22 cellular contexts compared by ENCODE assay signal in the genomic region with DNA sequence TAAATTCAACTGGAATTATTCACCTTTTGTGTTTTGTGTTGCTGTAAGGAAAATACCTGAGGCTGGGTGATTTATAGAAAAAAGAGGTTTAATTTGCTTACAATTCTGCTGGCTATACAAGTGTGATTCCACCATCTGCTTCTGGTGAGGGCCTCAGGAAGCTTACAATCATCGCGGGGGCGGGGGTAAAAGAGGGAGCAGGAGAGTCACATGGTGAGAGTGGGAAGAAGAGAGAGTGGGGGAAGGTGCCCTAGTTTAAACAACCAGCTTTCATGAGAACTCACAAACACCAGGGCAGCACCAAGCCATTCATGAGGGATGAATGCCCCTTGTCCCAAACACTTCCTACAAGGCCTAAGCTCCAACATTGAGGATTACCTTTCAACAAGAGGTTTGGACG.
DNase-seq lines count a peak whose midpoint lies in the region; ATAC-seq and TF ChIP-seq lines count a peak whose summit lies in the region.
"Had no signal": no experiment of that assay in that cellular context is flagged by ENCODE, and none has a peak within 500 bp of the region (broad histone marks: within the 10 kb centered on the region; RNA-seq: fewer than 3 reads in every experiment).

No MANE protein-coding gene starts in this region.

- 85 to 97% (median 94%) methylated on average over 4 of the region's 4 CpGs for WGBS in heart left ventricle, 4 donors

- no peaks in the 10 kb centered on the region for H3K4me1 Mint-ChIP-seq in chondrocyte (ENCODE audit: low read depth)
- H3K4me1 Mint-ChIP-seq: B cell had no signal

- DNase-seq in left ventricle myocardium superior (peak; percentile 7), heart left ventricle (no peak), chondrocyte (ENCODE audit: low spot score) (peak; percentile 43), amniotic stem cell (lab: John Stamatoyannopoulos, UW) (no peak), HuH-7 (ENCODE audit: low spot score) (no peak)
- DNase-seq: AML-193; CD4-positive, alpha-beta T cell; CD8-positive, alpha-beta T cell; COR-L47; DMS 273 treated with DMSO at 0.1 percent for 48 hours; DMS153; DMS53; DMS79; DND-41; EL; GDM1 had no signal

- H3K27me3 Mint-ChIP-seq in chondrocyte (ENCODE audit: low read depth) = no peaks in the 10 kb centered on the region
- H3K27me3 Mint-ChIP-seq: B cell; CD4-positive, alpha-beta T cell had no signal

- intact Hi-C loops in left ventricle myocardium superior (cut with micrococcal nuclease) = no loop called here
- intact Hi-C loops in heart left ventricle (cut with DNase I) = no loop called here

- no peak for TF ChIP-seq CTCF in heart left ventricle (IDR thresholded peaks at IDR 0.05)
- TF ChIP-seq CTCF in chondrocyte (IDR thresholded peaks at IDR 0.05) = no peak

- no peaks in the 10 kb centered on the region for H3K4me1 ChIP-seq in heart left ventricle
- H3K4me1 ChIP-seq: A549; BLaER1 treated with 17β-estradiol and CSF1 and Interleukin-3, amounts not matched to agents 10 nM and 100 nM had no signal

- H3K36me3 Mint-ChIP-seq in chondrocyte (ENCODE audit: low read depth) = no peaks in the 10 kb centered on the region
- H3K36me3 Mint-ChIP-seq: CD8-positive, alpha-beta T cell had no signal

- no peak overlapping the region for H3K27ac ChIP-seq in heart left ventricle
- H3K27ac ChIP-seq: 22Rv1; A549; BLaER1 treated with 17β-estradiol and CSF1 and Interleukin-3, amounts not matched to agents 10 nM and 100 nM; C4-2B had no signal

- peaks cover 3% of the 10 kb centered on the region for H3K9me3 Mint-ChIP-seq in chondrocyte (ENCODE audit: low read depth)

- no peak overlapping the region for H3K4me3 ChIP-seq in heart left ventricle
- H3K4me3 ChIP-seq: A549; BLaER1 treated with 17β-estradiol and CSF1 and Interleukin-3, amounts not matched to agents 10 nM and 100 nM; GM12878 had no signal

- H3K9me3 ChIP-seq in heart left ventricle = peaks cover 0 to 8% (median 0%) of the 10 kb centered on the region in 12 donors
- H3K9me3 ChIP-seq: A549; BLaER1 treated with 17β-estradiol and CSF1 and Interleukin-3, amounts not matched to agents 10 nM and 100 nM had no signal

- H3K27ac Mint-ChIP-seq in chondrocyte (ENCODE audit: unreplicated experiment) = no peak overlapping the region
- H3K27ac Mint-ChIP-seq: B cell; CD4-positive, alpha-beta T cell; CD8-positive, alpha-beta T cell had no signal

- no peaks in the 10 kb centered on the region for H3K36me3 ChIP-seq in heart left ventricle
- H3K36me3 ChIP-seq: BLaER1 treated with 17β-estradiol and CSF1 and Interleukin-3, amounts not matched to agents 10 nM and 100 nM had no signal

- no peak overlapping the region for H3K4me3 Mint-ChIP-seq in chondrocyte (ENCODE audit: unreplicated experiment)
- H3K4me3 Mint-ChIP-seq: B cell; CD4-positive, alpha-beta T cell; CD8-positive, alpha-beta T cell had no signal

- no peak for ATAC-seq in left ventricle myocardium superior
- ATAC-seq in heart left ventricle = no peak
- ATAC-seq: A549; CD8-positive, alpha-beta T cell; GM12878 had no signal

- no peaks in the 10 kb centered on the region for H3K27me3 ChIP-seq in heart left ventricle
- H3K27me3 ChIP-seq: BLaER1 treated with 17β-estradiol and CSF1 and Interleukin-3, amounts not matched to agents 10 nM and 100 nM had no signal

- no peak for TF ChIP-seq POLR2A in heart left ventricle (IDR thresholded peaks at IDR 0.05)

Comparison
In these comparisons a context has a peak if more than half of its experiments do, and no peak if none do; other contexts are left out.
1. DNase-seq: peak in left ventricle myocardium superior (single experiment) and chondrocyte (single experiment); none in heart left ventricle (0 of 5), amniotic stem cell (single experiment) and HuH-7 (single experiment).